21 cellular contexts compared by ENCODE assay signal in the genomic region with DNA sequence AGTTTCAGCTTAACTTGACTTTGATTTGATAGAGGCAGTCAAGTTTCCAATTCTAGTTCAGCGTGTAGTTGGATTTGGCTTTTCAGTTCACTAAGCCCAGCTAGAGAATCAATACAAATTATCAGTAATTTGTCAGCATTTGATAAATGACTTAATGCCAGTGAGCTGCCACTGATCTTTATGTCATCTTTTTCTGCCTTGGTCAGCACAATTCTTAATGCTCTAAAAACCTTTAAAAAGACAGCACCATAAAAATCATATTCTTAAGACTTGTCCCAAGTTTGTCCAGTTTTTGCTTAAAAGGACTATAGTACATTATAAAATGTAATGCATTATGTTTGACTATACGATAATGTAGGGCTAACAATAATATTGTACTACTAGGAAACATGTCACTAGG.
"Had no signal": no experiment of that assay in that cellular context is flagged by ENCODE, and none has a peak within 500 bp of the region (broad histone marks: within the 10 kb centered on the region; RNA-seq: fewer than 3 reads in every experiment).

No MANE protein-coding gene starts in this region.

- ATAC-seq: Right ventricle myocardium inferior, SK-N-SH treated with all-trans-retinoic acid at 6 μM for 48 hours had no signal

- H3K4me1 ChIP-seq: Peyer's patch had no signal

- H3K36me3 ChIP-seq: Peyer's patch, SJCRH30 had no signal

- DNase-seq: Kasumi-1, KG1, MM.1S, NCI-H1092 treated with DMSO at 0.1 percent for 48 hours, NCI-H1436, NCI-H187, NCI-H2029, NCI-H2081 treated with DMSO at 0.1 percent for 48 hours, NCI-H2171, NCI-H226, NCI-H446, NCI-H510A, NCI-H524 treated with DMSO at 0.1 percent for 48 hours, NCI-H69, NCI-H774, PC-9, Peyer's patch, SHP77 treated with DMSO at 0.1 percent for 48 hours, SJCRH30 had no signal

- H3K4me2 ChIP-seq: PC-9 had no signal

- H2AFZ ChIP-seq: PC-9 had no signal

- H3K4me3 ChIP-seq: PC-9, Peyer's patch, SJCRH30 had no signal

- H3K27ac ChIP-seq: PC-9, Peyer's patch, SJCRH30 had no signal

- H3K9me3 ChIP-seq: Peyer's patch, SJCRH30 had no signal

- H3K27me3 ChIP-seq: Peyer's patch, SJCRH30 had no signal
